ENCODE assay signal across 1 cellular context in genomic region chr13:101267656-101268055, GRCh38.
TF ChIP-seq lines count a peak whose summit lies in the region.

No MANE protein-coding gene starts in this region.

TF ChIP-seq in SK-N-SH treated with all-trans-retinoic acid at 6 μM for 48 hours, 23 proteins besides CTCF, POLR2A, EP300 and RAD21 (continued from another document):
- no peak for TF ChIP-seq CSRNP3 (CRISPR knock-in tag; IDR thresholded peaks at IDR 0.05)
- TF ChIP-seq ZC3H10 (CRISPR knock-in tag; IDR thresholded peaks at IDR 0.05) = no peak
- TF ChIP-seq GLIS3 (CRISPR knock-in tag; IDR thresholded peaks at IDR 0.05) = no peak
- no peak for TF ChIP-seq ESRRG (CRISPR knock-in tag; IDR thresholded peaks at IDR 0.05)
- TF ChIP-seq RARB (CRISPR knock-in tag; IDR thresholded peaks at IDR 0.05) = no peak
- no peak for TF ChIP-seq ZNF8 (CRISPR knock-in tag; IDR thresholded peaks at IDR 0.05)
- no peak for TF ChIP-seq CREB5 (CRISPR knock-in tag; IDR thresholded peaks at IDR 0.05; ENCODE audit: low read depth)
- TF ChIP-seq ZNF70 (CRISPR knock-in tag; IDR thresholded peaks at IDR 0.05) = no peak
- no peak for TF ChIP-seq POU6F1 (CRISPR knock-in tag; IDR thresholded peaks at IDR 0.05; ENCODE audit: borderline replicate concordance, low read depth)
